22 cellular contexts compared by ENCODE assay signal in genomic region chr2:43163365-43163715, GRCh38.
DNase-seq lines count a peak whose midpoint lies in the region; ATAC-seq, FAIRE-seq and TF ChIP-seq lines count a peak whose summit lies in the region.
"Had no signal": no experiment of that assay in that cellular context is flagged by ENCODE, and none has a peak within 500 bp of the region (broad histone marks: within the 10 kb centered on the region; RNA-seq: fewer than 3 reads in every experiment).

No MANE protein-coding gene starts in this region.

- no peak overlapping the region for H3K27ac ChIP-seq in K562 (ENCODE audit: extremely low read depth, low read depth, low read length)
- H3K27ac ChIP-seq: heart left ventricle, tibial artery had no signal

- H3K36me3 Mint-ChIP-seq in activated naive CD8-positive, alpha-beta T cell: peaks cover 2% of the 10 kb centered on the region
- no peaks in the 10 kb centered on the region for H3K36me3 Mint-ChIP-seq in activated naive CD8-positive, alpha-beta T cell treated with anti-CD3 and anti-CD28 coated beads, Interleukin-2, amount 50 U/mL, for 24 hours (ENCODE audit: low read depth)
- H3K36me3 Mint-ChIP-seq in type B pancreatic cell: no peaks in the 10 kb centered on the region
- H3K36me3 Mint-ChIP-seq: memory B cell; stimulated activated naive B cell treated with anti-CD40 and anti-IgM and Interleukin-4, amounts not matched to agents 10 μg/mL and 1 μg/mL and 100 μg/mL, for 72 hours had no signal

- in situ Hi-C loops in K562 (cut with MboI): no loop called here

- no peaks in the 10 kb centered on the region for H3K9me3 ChIP-seq in K562 (replicated peaks; ENCODE audit: control insufficient read depth, insufficient read depth, low read depth, low read length)
- no peaks in the 10 kb centered on the region for H3K9me3 ChIP-seq in mucosa of descending colon
- H3K9me3 ChIP-seq: heart left ventricle, tibial artery had no signal

- TF ChIP-seq EP300 in K562 (IDR thresholded peaks at IDR 0.05; ENCODE audit: low read length): no peak

- H3K9me1 ChIP-seq in K562 (ENCODE audit: control insufficient read depth, insufficient read depth, low read length): no peaks in the 10 kb centered on the region

- H3K4me1 Mint-ChIP-seq in activated naive CD8-positive, alpha-beta T cell (ENCODE audit: low read depth): peaks cover 62% of the 10 kb centered on the region
- peaks cover 54% of the 10 kb centered on the region for H3K4me1 Mint-ChIP-seq in activated naive CD8-positive, alpha-beta T cell treated with anti-CD3 and anti-CD28 coated beads, Interleukin-2, amount 50 U/mL, for 24 hours
- peaks cover 36% of the 10 kb centered on the region for H3K4me1 Mint-ChIP-seq in type B pancreatic cell (ENCODE audit: unreplicated experiment)

- H3K36me3 ChIP-seq in K562 (ENCODE audit: control insufficient read depth, insufficient read depth, low read length) (no peaks in the 10 kb centered on the region), mucosa of descending colon (ENCODE audit: low read depth) (no peaks in the 10 kb centered on the region)
- H3K36me3 ChIP-seq: heart left ventricle, tibial artery had no signal

- H3K4me3 ChIP-seq in K562 (no peak overlapping the region), mucosa of descending colon (no peak overlapping the region), foreskin fibroblast (ENCODE audit: low read depth in 1 of 2, low read length in 2 of 2) (no peak overlapping the region)
- H3K4me3 ChIP-seq: heart left ventricle, tibial artery had no signal

- H3K4me1 ChIP-seq in K562 (replicated peaks in 1 of 2; ENCODE audit: control insufficient read depth in 2 of 2, insufficient read depth in 2 of 2, low read length in 2 of 2): peaks cover 12 to 30% of the 10 kb centered on the region in 2 experiments
- H3K4me1 ChIP-seq in mucosa of descending colon (ENCODE audit: low read depth): peaks cover 52% of the 10 kb centered on the region

- TF ChIP-seq POLR2A in K562 (conservative IDR thresholded peaks at IDR 0.05): no peak

- BruUV-seq in K562 (replicated peaks; lab: Mats Ljungman, UMichigan): no TSS peak

- no peak for TF ChIP-seq RAD21 in K562 (CRISPR knock-in tag; conservative IDR thresholded peaks at IDR 0.05 in 1 of 2, IDR thresholded peaks at IDR 0.05 in 1 of 2)

- CTCF ChIA-PET in K562 (lab: Yijun Ruan, JAX; ENCODE audit: low intra/inter-chr PET ratio): no interaction called here

- POLR2A ChIA-PET in K562 (lab: Yijun Ruan, JAX): interaction anchor here (1.3 to 2.7 kb wide), 2 partner anchors 59 to 64 kb away, joined by 4 to 8 read pairs; no protein-coding TSS in a partner anchor

- no peak overlapping the region for H3K4me2 ChIP-seq in K562 (ENCODE audit: insufficient read depth, low read length)

- H3K27me3 ChIP-seq in K562 (ENCODE audit: control insufficient read depth in 2 of 2, insufficient read depth in 2 of 2, low read length in 2 of 2): no peaks in the 10 kb centered on the region
- H3K27me3 ChIP-seq: heart left ventricle, tibial artery had no signal

- H2AFZ ChIP-seq in K562 (ENCODE audit: low read depth, low read length): no peak overlapping the region

- H4K20me1 ChIP-seq in K562 (replicated peaks; ENCODE audit: control insufficient read depth, insufficient read depth, low read length): no peaks in the 10 kb centered on the region; the same call in 1 of the 2 replicates

- no peak for ATAC-seq in activated naive CD8-positive, alpha-beta T cell treated with anti-CD3 and anti-CD28 coated beads, Interleukin-2, amount 50 U/mL, for 24 hours
- ATAC-seq in K562: no peak
- peak; percentile 5 for ATAC-seq in mucosa of descending colon
- no peak for ATAC-seq in HG02798 (IDR thresholded peaks at IDR 0.05; ENCODE audit: poor library complexity, unreplicated experiment)
- ATAC-seq: activated T-cell treated with anti-CD3 and anti-CD28 coated beads, Interleukin-2, amount 50 U/mL, for 4 hours; heart left ventricle; Right ventricle myocardium inferior; stimulated activated naive B cell treated with anti-CD40 and anti-IgM and Interleukin-4, amounts not matched to agents 10 μg/mL and 1 μg/mL and 100 μg/mL, for 72 hours had no signal

- peak overlapping the region in 1 of 2 experiments; percentile 65; a peak in 1 of 4 replicates for H3K9ac ChIP-seq in K562 (ENCODE audit: insufficient read depth in 1 of 2, low read depth in 2 of 2, low read length in 2 of 2)

- no peaks in the 10 kb centered on the region for H3K79me2 ChIP-seq in K562 (ENCODE audit: control insufficient read depth, insufficient read depth, low read length)

- no peaks in the 10 kb centered on the region for H3K9me3 Mint-ChIP-seq in activated naive CD8-positive, alpha-beta T cell (ENCODE audit: low read depth)
- H3K9me3 Mint-ChIP-seq in activated naive CD8-positive, alpha-beta T cell treated with anti-CD3 and anti-CD28 coated beads, Interleukin-2, amount 50 U/mL, for 24 hours: no peaks in the 10 kb centered on the region
- H3K9me3 Mint-ChIP-seq in type B pancreatic cell: no peaks in the 10 kb centered on the region
- H3K9me3 Mint-ChIP-seq: activated T-cell treated with anti-CD3 and anti-CD28 coated beads, Interleukin-2, amount 50 U/mL, for 4 hours; memory B cell; stimulated activated naive B cell treated with anti-CD40 and anti-IgM and Interleukin-4, amounts not matched to agents 10 μg/mL and 1 μg/mL and 100 μg/mL, for 72 hours had no signal

- no peaks in the 10 kb centered on the region for H3K27me3 Mint-ChIP-seq in activated naive CD8-positive, alpha-beta T cell
- no peaks in the 10 kb centered on the region for H3K27me3 Mint-ChIP-seq in activated naive CD8-positive, alpha-beta T cell treated with anti-CD3 and anti-CD28 coated beads, Interleukin-2, amount 50 U/mL, for 24 hours
- no peaks in the 10 kb centered on the region for H3K27me3 Mint-ChIP-seq in type B pancreatic cell
- H3K27me3 Mint-ChIP-seq: memory B cell; stimulated activated naive B cell treated with anti-CD40 and anti-IgM and Interleukin-4, amounts not matched to agents 10 μg/mL and 1 μg/mL and 100 μg/mL, for 72 hours had no signal

- 15% methylated on average over 2 of the region's 2 CpGs for WGBS in K562 (ENCODE audit: insufficient coverage, low coverage, missing lambda C conversion rate)

- DNase-seq in activated naive CD8-positive, alpha-beta T cell treated with anti-CD3 and anti-CD28 coated beads, Interleukin-2, amount 50 U/mL, for 24 hours: no peak
- no peak for DNase-seq in K562 (ENCODE audit: extremely low read depth in 1 of 4, low spot score in 3 of 4)
- DNase-seq in mucosa of descending colon: no peak
- DNase-seq in type B pancreatic cell (ENCODE audit: extremely low spot score, unreplicated experiment): no peak
- DNase-seq in activated gamma-delta T cell treated with Interleukin-2 at 50 U/mL for 16 hours: no peak
- DNase-seq in foreskin fibroblast: no peak
- DNase-seq: activated CD4-positive, alpha-beta T cell treated with anti-CD3 and anti-CD28 coated beads, Interleukin-2, amount 50 U/mL, for 48 hours; activated T-cell treated with anti-CD3 and anti-CD28 coated beads, Interleukin-2, amount 50 U/mL, for 4 hours; effector CD4-positive, alpha-beta T cell; GOT3; heart left ventricle; KG1; NCI-H1092; NCI-H526; stimulated activated naive B cell treated with anti-CD40 and anti-IgM and Interleukin-4, amounts not matched to agents 10 μg/mL and 1 μg/mL and 100 μg/mL, for 72 hours; tibial artery had no signal

- intact Hi-C loops in K562 (cut with micrococcal nuclease): no loop called here
- intact Hi-C loops in mucosa of descending colon (cut with DNase I, micrococcal nuclease): no loop called here

- FAIRE-seq in K562 (lab: Jason Lieb, UNC): no peak
- FAIRE-seq: GM18507, islet of Langerhans had no signal

- H3K27ac Mint-ChIP-seq in activated naive CD8-positive, alpha-beta T cell: peak overlapping the region; percentile 80
- no peak overlapping the region for H3K27ac Mint-ChIP-seq in activated naive CD8-positive, alpha-beta T cell treated with anti-CD3 and anti-CD28 coated beads, Interleukin-2, amount 50 U/mL, for 24 hours
- peak overlapping the region; percentile 14 for H3K27ac Mint-ChIP-seq in type B pancreatic cell
- H3K27ac Mint-ChIP-seq: memory B cell; stimulated activated naive B cell treated with anti-CD40 and anti-IgM and Interleukin-4, amounts not matched to agents 10 μg/mL and 1 μg/mL and 100 μg/mL, for 72 hours had no signal

- H3K4me3 Mint-ChIP-seq in activated naive CD8-positive, alpha-beta T cell: no peak overlapping the region
- no peak overlapping the region for H3K4me3 Mint-ChIP-seq in activated naive CD8-positive, alpha-beta T cell treated with anti-CD3 and anti-CD28 coated beads, Interleukin-2, amount 50 U/mL, for 24 hours
- no peak overlapping the region for H3K4me3 Mint-ChIP-seq in type B pancreatic cell
- H3K4me3 Mint-ChIP-seq: activated T-cell treated with anti-CD3 and anti-CD28 coated beads, Interleukin-2, amount 50 U/mL, for 4 hours; memory B cell; stimulated activated naive B cell treated with anti-CD40 and anti-IgM and Interleukin-4, amounts not matched to agents 10 μg/mL and 1 μg/mL and 100 μg/mL, for 72 hours had no signal

- no peak for TF ChIP-seq CTCF in K562 (IDR thresholded peaks at IDR 0.05 in 2 of 3, conservative IDR thresholded peaks at IDR 0.05 in 1 of 3; ENCODE audit: insufficient read depth in 2 of 3, low read depth in 1 of 3, low read length in 3 of 3)
- TF ChIP-seq CTCF in mucosa of descending colon (IDR thresholded peaks at IDR 0.05): no peak
- TF ChIP-seq CTCF in type B pancreatic cell (conservative IDR thresholded peaks at IDR 0.05): no peak
- no peak for TF ChIP-seq CTCF in foreskin fibroblast (IDR thresholded peaks at IDR 0.05; ENCODE audit: low read depth, low read length)

TF ChIP-seq in K562, 482 proteins besides CTCF, POLR2A, EP300 and RAD21:
- peak; percentile 61 for TF ChIP-seq ZFP36 (IDR thresholded peaks at IDR 0.05; ENCODE audit: low read depth, low read length, partially characterized antibody)
- TF ChIP-seq BCOR (IDR thresholded peaks at IDR 0.05): peak; percentile 75
- TF ChIP-seq RBM25 (IDR thresholded peaks at IDR 0.05; ENCODE audit: low read depth, low read length, severe bottlenecking): peak; percentile 16
- TF ChIP-seq ZNF764 (CRISPR knock-in tag; IDR thresholded peaks at IDR 0.05; ENCODE audit: low read depth): no peak
- TF ChIP-seq ETV6 (IDR thresholded peaks at IDR 0.05; ENCODE audit: borderline replicate concordance in 1 of 2, low read depth in 2 of 2, low read length in 1 of 2): no peak
- TF ChIP-seq ETV6 (CRISPR knock-in tag; IDR thresholded peaks at IDR 0.05; ENCODE audit: borderline replicate concordance): no peak
